24 cellular contexts compared by ENCODE assay signal in the genomic region with DNA sequence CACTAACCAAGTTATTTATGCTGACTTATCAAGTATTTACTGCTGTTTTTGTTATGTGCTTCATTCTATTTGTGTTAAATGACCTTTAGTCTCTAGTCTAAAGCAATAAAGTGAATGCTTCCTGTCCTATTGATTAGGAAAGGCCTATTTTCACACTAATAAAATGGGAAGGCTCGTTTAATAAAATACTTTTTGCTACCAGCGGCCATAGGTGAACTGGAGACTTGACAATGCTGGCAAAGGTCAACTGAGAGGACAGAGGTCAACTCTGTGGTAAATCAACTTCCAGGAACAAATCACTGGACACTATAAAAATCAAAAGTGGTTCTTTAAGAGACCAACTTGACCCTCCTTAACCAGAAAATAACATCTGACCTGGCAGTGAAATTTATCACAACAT.
"Had no signal": no experiment of that assay in that cellular context is flagged by ENCODE, and none has a peak within 500 bp of the region (broad histone marks: within the 10 kb centered on the region; RNA-seq: fewer than 3 reads in every experiment).

No MANE protein-coding gene starts in this region.

- H3K27ac ChIP-seq: brain microvascular endothelial cell, coronary artery, dorsolateral prefrontal cortex had no signal

- H3K36me3 ChIP-seq: brain microvascular endothelial cell had no signal

- ATAC-seq: activated T-helper 17 cell treated with anti-CD3 and anti-CD28 coated beads, Interleukin-2, amount 50 U/mL, for 72 hours; esophagus mucosa had no signal

- H3K4me3 ChIP-seq: coronary artery, dorsolateral prefrontal cortex had no signal

- DNase-seq: activated CD4-positive, alpha-beta memory T cell treated with anti-CD3 and anti-CD28 coated beads, Interleukin-2, amount 10 ng/mL, durations not matched to agents 7 days and 5 days; activated CD4-positive, alpha-beta T cell treated with anti-CD3 and anti-CD28 coated beads for 1 hour; activated CD4-positive, alpha-beta T cell treated with anti-CD3 and anti-CD28 coated beads for 4 hours; activated CD4-positive, alpha-beta T cell treated with anti-CD3 and anti-CD28 coated beads, Interleukin-2, amount 10 ng/mL, durations not matched to agents 7 days and 5 days; activated CD4-positive, alpha-beta T cell treated with anti-CD3 and anti-CD28 coated beads, Interleukin-2, amount 50 U/mL, for 4 hours; activated CD4-positive, CD25-positive, alpha-beta regulatory T cell; activated CD8-positive, alpha-beta memory T cell treated with anti-CD3 and anti-CD28 coated beads, Interleukin-2, amount 50 U/mL, for 48 hours; activated effector memory CD4-positive, alpha-beta T cell treated with Interleukin-2 at 50 U/mL for 16 hours; activated gamma-delta T cell treated with Interleukin-2 at 50 U/mL for 16 hours; activated naive CD4-positive, alpha-beta T cell treated with anti-CD3 and anti-CD28 coated beads, Interleukin-2, amount 50 U/mL, for 16 hours; activated naive CD4-positive, alpha-beta T cell treated with Interleukin-2 at 50 U/mL for 16 hours; activated T-cell treated with anti-CD3 and anti-CD28 coated beads for 4 hours; activated T-cell treated with anti-CD3 and anti-CD28 coated beads, Interleukin-2, amount 50 U/mL, for 24 hours; amniotic stem cell; anterior cingulate cortex; brain microvascular endothelial cell; dorsolateral prefrontal cortex; effector memory CD4-positive, alpha-beta T cell; endodermal cell; foreskin fibroblast; T-helper 2 cell had no signal

- H3K27me3 ChIP-seq: brain microvascular endothelial cell had no signal
